In genomic region chr3:36696799-36697198, GRCh38 we compare ENCODE assay signal across 35 cellular contexts.
"Had no signal": no experiment of that assay in that cellular context is flagged by ENCODE, and none has a peak within 500 bp of the region (broad histone marks: within the 10 kb centered on the region; RNA-seq: fewer than 3 reads in every experiment).

No MANE protein-coding gene starts in this region.

- H3K27ac ChIP-seq: adrenal gland, body of pancreas, gastrocnemius medialis, left lung, lower lobe of right lung, pancreas, psoas muscle, right atrium auricular region, stomach, thyroid gland, upper lobe of left lung, vagina, VCaP had no signal

- FAIRE-seq: colon, islet of Langerhans, pancreas, TTC549 had no signal

- H3K4me1 Mint-ChIP-seq: activated naive CD8-positive, alpha-beta T cell treated with anti-CD3 and anti-CD28 coated beads for 36 hours; naive B cell; nephron progenitor cell had no signal

- H3K4me1 ChIP-seq: adrenal gland, body of pancreas, gastrocnemius medialis, left lung, lower lobe of right lung, pancreas, psoas muscle, right atrium auricular region, stomach, thyroid gland, upper lobe of left lung, vagina had no signal

- H3K27me3 ChIP-seq: body of pancreas, gastrocnemius medialis, left lung, pancreas, right atrium auricular region, stomach, thyroid gland, upper lobe of left lung, vagina had no signal

- H3K4me3 ChIP-seq: adrenal gland, body of pancreas, gastrocnemius medialis, left lung, lower lobe of right lung, mucosa of descending colon, pancreas, psoas muscle, right atrium auricular region, stomach, thyroid gland, upper lobe of left lung, vagina had no signal

- H3K4me3 Mint-ChIP-seq: activated CD4-positive, alpha-beta memory T cell treated with anti-CD3 and anti-CD28 coated beads for 36 hours; activated naive CD4-positive, alpha-beta T cell treated with anti-CD3 and anti-CD28 coated beads for 36 hours; activated naive CD8-positive, alpha-beta T cell treated with anti-CD3 and anti-CD28 coated beads for 36 hours; activated T-helper 1 cell treated with anti-CD3 and anti-CD28 coated beads, Interleukin-12 subunit alpha, Interleukin-12 subunit beta, Interleukin-2, Interleukin-4 antibody, amounts not matched to agents 30 ng/mL and 10 ng/mL and 1 ng/mL, durations not matched to agents 14 hours and 24 hours and 36 hours; naive B cell; nephron progenitor cell; stimulated activated naive B cell treated with anti-CD40 and anti-IgM and Interleukin-4, amounts not matched to agents 10 μg/mL and 1 μg/mL and 100 μg/mL, for 72 hours had no signal

- ATAC-seq: body of pancreas; gastrocnemius medialis; left lung; lower lobe of right lung; mucosa of descending colon; pancreas; psoas muscle; stimulated activated naive B cell treated with anti-CD40 and anti-IgM and Interleukin-4, amounts not matched to agents 10 μg/mL and 1 μg/mL and 100 μg/mL, for 72 hours had no signal

- H3K9me3 Mint-ChIP-seq: activated CD4-positive, alpha-beta memory T cell treated with anti-CD3 and anti-CD28 coated beads for 36 hours; activated naive CD4-positive, alpha-beta T cell treated with anti-CD3 and anti-CD28 coated beads for 36 hours; activated naive CD8-positive, alpha-beta T cell treated with anti-CD3 and anti-CD28 coated beads for 36 hours; activated T-helper 1 cell treated with anti-CD3 and anti-CD28 coated beads, Interleukin-12 subunit alpha, Interleukin-12 subunit beta, Interleukin-2, Interleukin-4 antibody, amounts not matched to agents 30 ng/mL and 10 ng/mL and 1 ng/mL, durations not matched to agents 14 hours and 24 hours and 36 hours; naive B cell; stimulated activated naive B cell treated with anti-CD40 and anti-IgM and Interleukin-4, amounts not matched to agents 10 μg/mL and 1 μg/mL and 100 μg/mL, for 72 hours had no signal

- H3K36me3 Mint-ChIP-seq: activated CD4-positive, alpha-beta memory T cell treated with anti-CD3 and anti-CD28 coated beads for 36 hours; activated naive CD8-positive, alpha-beta T cell treated with anti-CD3 and anti-CD28 coated beads for 36 hours; naive B cell; stimulated activated naive B cell treated with anti-CD40 and anti-IgM and Interleukin-4, amounts not matched to agents 10 μg/mL and 1 μg/mL and 100 μg/mL, for 72 hours had no signal

- H3K36me3 ChIP-seq: adrenal gland, gastrocnemius medialis, left lung, lower lobe of right lung, pancreas, right atrium auricular region, stomach, thyroid gland, upper lobe of left lung, vagina had no signal

- H3K27ac Mint-ChIP-seq: activated CD4-positive, alpha-beta memory T cell treated with anti-CD3 and anti-CD28 coated beads for 36 hours; activated naive CD4-positive, alpha-beta T cell treated with anti-CD3 and anti-CD28 coated beads for 36 hours; activated T-helper 1 cell treated with anti-CD3 and anti-CD28 coated beads, Interleukin-12 subunit alpha, Interleukin-12 subunit beta, Interleukin-2, Interleukin-4 antibody, amounts not matched to agents 30 ng/mL and 10 ng/mL and 1 ng/mL, durations not matched to agents 14 hours and 24 hours and 36 hours; naive B cell; nephron progenitor cell; stimulated activated naive B cell treated with anti-CD40 and anti-IgM and Interleukin-4, amounts not matched to agents 10 μg/mL and 1 μg/mL and 100 μg/mL, for 72 hours had no signal

- H3K9me3 ChIP-seq: adrenal gland, body of pancreas, gastrocnemius medialis, left lung, lower lobe of right lung, mucosa of descending colon, pancreas, psoas muscle, right atrium auricular region, stomach, thyroid gland, vagina had no signal

- H3K27me3 Mint-ChIP-seq: activated naive CD8-positive, alpha-beta T cell treated with anti-CD3 and anti-CD28 coated beads for 36 hours; stimulated activated naive B cell treated with anti-CD40 and anti-IgM and Interleukin-4, amounts not matched to agents 10 μg/mL and 1 μg/mL and 100 μg/mL, for 72 hours had no signal

- DNase-seq: activated CD4-positive, alpha-beta memory T cell treated with anti-CD3 and anti-CD28 coated beads for 36 hours; activated CD4-positive, alpha-beta T cell treated with anti-CD3 and anti-CD28 coated beads for 4 hours; activated CD8-positive, alpha-beta memory T cell treated with anti-CD3 and anti-CD28 coated beads, Interleukin-2, amount 50 U/mL, for 4 hours; activated effector memory CD4-positive, alpha-beta T cell treated with anti-CD3 and anti-CD28 coated beads, Interleukin-2, amount 50 U/mL, for 16 hours; activated naive CD4-positive, alpha-beta T cell treated with anti-CD3 and anti-CD28 coated beads for 36 hours; activated naive CD8-positive, alpha-beta T cell treated with anti-CD3 and anti-CD28 coated beads for 36 hours; activated T-cell treated with anti-CD3 and anti-CD28 coated beads, Interleukin-2, amount 50 U/mL, for 1 hour; adrenal gland; aorta; body of pancreas; dermis blood vessel endothelial cell; effector CD8-positive, alpha-beta T cell; gastrocnemius medialis; glutamatergic neuron; left lung; lower lobe of right lung; mucosa of descending colon; naive B cell; nephron progenitor cell; pancreas; psoas muscle; stimulated activated CD4-positive, alpha-beta T cell treated with anti-CD3 and anti-CD28 coated beads, Interleukin-15, amount 100 ng/mL, for 24 hours; stimulated activated CD4-positive, alpha-beta T cell treated with anti-CD3 and anti-CD28 coated beads, Interleukin-2, amount 100 ng/mL, for 24 hours; stimulated activated naive B cell treated with anti-CD40 and anti-IgM and Interleukin-4, amounts not matched to agents 10 μg/mL and 1 μg/mL and 100 μg/mL, for 72 hours; stomach; T-helper 9 cell; thyroid gland; upper lobe of left lung had no signal
